Comparison of ENCODE assay signal across 20 cellular contexts in genomic region chr4:141540643-141541042, GRCh38.
DNase-seq lines count a peak whose midpoint lies in the region; ATAC-seq and TF ChIP-seq lines count a peak whose summit lies in the region.
"Had no signal": no experiment of that assay in that cellular context is flagged by ENCODE, and none has a peak within 500 bp of the region (broad histone marks: within the 10 kb centered on the region; RNA-seq: fewer than 3 reads in every experiment).

No MANE protein-coding gene starts in this region.

- no peak for TF ChIP-seq CTCF in HFFc6 (IDR thresholded peaks at IDR 0.05)
- no peak for TF ChIP-seq CTCF in fibroblast of pulmonary artery (IDR thresholded peaks at IDR 0.05; ENCODE audit: low read length, missing control alignments)
- no peak for TF ChIP-seq CTCF in omental fat pad (IDR thresholded peaks at IDR 0.05)

- peaks cover 15% of the 10 kb centered on the region for H3K36me3 Mint-ChIP-seq in HFFc6 (ENCODE audit: low read depth)
- H3K36me3 Mint-ChIP-seq: naive B cell; stimulated activated naive B cell treated with anti-CD40 and anti-IgM and Interleukin-4, amounts not matched to agents 10 μg/mL and 1 μg/mL and 100 μg/mL, for 72 hours had no signal

- peak overlapping the region; percentile 72; the same call in 1 of the 2 replicates for H3K27ac Mint-ChIP-seq in HFFc6
- H3K27ac Mint-ChIP-seq: IgD-negative memory B cell; stimulated activated naive B cell treated with anti-CD40 and anti-IgM and Interleukin-4, amounts not matched to agents 10 μg/mL and 1 μg/mL and 100 μg/mL, for 72 hours had no signal

- ATAC-seq in omental fat pad (ENCODE audit: low FRiP score) (peak; percentile 75), GM19395 (IDR thresholded peaks at IDR 0.05; ENCODE audit: unreplicated experiment) (no peak)
- ATAC-seq: activated T-cell treated with anti-CD3 and anti-CD28 coated beads, Interleukin-2, amount 50 U/mL, for 4 hours; heart right ventricle; left lobe of liver; stimulated activated naive B cell treated with anti-CD40 and anti-IgM and Interleukin-4, amounts not matched to agents 10 μg/mL and 1 μg/mL and 100 μg/mL, for 72 hours had no signal

- peaks cover 29% of the 10 kb centered on the region for H3K4me1 Mint-ChIP-seq in HFFc6 (ENCODE audit: low read depth)
- H3K4me1 Mint-ChIP-seq: IgD-negative memory B cell; naive B cell; stimulated activated naive B cell treated with anti-CD40 and anti-IgM and Interleukin-4, amounts not matched to agents 10 μg/mL and 1 μg/mL and 100 μg/mL, for 72 hours had no signal

- H3K27me3 Mint-ChIP-seq in HFFc6 (ENCODE audit: insufficient read depth), result no peaks in the 10 kb centered on the region
- H3K27me3 Mint-ChIP-seq: naive B cell; stimulated activated naive B cell treated with anti-CD40 and anti-IgM and Interleukin-4, amounts not matched to agents 10 μg/mL and 1 μg/mL and 100 μg/mL, for 72 hours had no signal

- H3K9me3 Mint-ChIP-seq in HFFc6, result peaks cover 14% of the 10 kb centered on the region

- DNase-seq in HFFc6, result no peak
- DNase-seq in amniotic epithelial cell (ENCODE audit: low read depth), result peak; percentile 68
- peak; percentile 74 for DNase-seq in fibroblast of pulmonary artery (ENCODE audit: low read depth)
- DNase-seq in omental fat pad (ENCODE audit: low spot score), result no peak
- no peak for DNase-seq in activated CD4-positive, alpha-beta T cell treated with anti-CD3 and anti-CD28 coated beads for 48 hours
- no peak for DNase-seq in SHP77 (lab: John Stamatoyannopoulos, UW)
- DNase-seq in hypothalamus (lab: John Stamatoyannopoulos, UW), result no peak
- DNase-seq: activated CD4-positive, CD25-positive, alpha-beta regulatory T cell treated with anti-CD3 and anti-CD28 coated beads, Interleukin-2, amount 50 U/mL, for 72 hours; activated naive CD4-positive, alpha-beta T cell; activated T-cell treated with anti-CD3 and anti-CD28 coated beads, Interleukin-2, amount 50 U/mL, for 4 hours; adrenal gland; heart right ventricle; naive B cell; NCI-H446; nucleus accumbens; OCI-M1; stimulated activated naive B cell treated with anti-CD40 and anti-IgM and Interleukin-4, amounts not matched to agents 10 μg/mL and 1 μg/mL and 100 μg/mL, for 72 hours had no signal

- no peak overlapping the region for H3K4me3 Mint-ChIP-seq in HFFc6
- H3K4me3 Mint-ChIP-seq: activated T-cell treated with anti-CD3 and anti-CD28 coated beads, Interleukin-2, amount 50 U/mL, for 4 hours; IgD-negative memory B cell; naive B cell; stimulated activated naive B cell treated with anti-CD40 and anti-IgM and Interleukin-4, amounts not matched to agents 10 μg/mL and 1 μg/mL and 100 μg/mL, for 72 hours had no signal

- no peak overlapping the region for H3K4me3 ChIP-seq in fibroblast of pulmonary artery (replicated peaks; ENCODE audit: low read depth, low read length)
- H3K4me3 ChIP-seq: adrenal gland, heart right ventricle had no signal

Comparison
In these comparisons a context has a peak if more than half of its experiments do, and no peak if none do; other contexts are left out.
1. DNase-seq: peak in amniotic epithelial cell (single experiment) and fibroblast of pulmonary artery (single experiment); none in HFFc6 (single experiment), omental fat pad (single experiment), activated CD4-positive, alpha-beta T cell treated with anti-CD3 and anti-CD28 coated beads for 48 hours (single experiment), SHP77 (0 of 2) and hypothalamus (0 of 51).